Comparison of ENCODE assay signal across 8 cellular contexts in the genomic region with DNA sequence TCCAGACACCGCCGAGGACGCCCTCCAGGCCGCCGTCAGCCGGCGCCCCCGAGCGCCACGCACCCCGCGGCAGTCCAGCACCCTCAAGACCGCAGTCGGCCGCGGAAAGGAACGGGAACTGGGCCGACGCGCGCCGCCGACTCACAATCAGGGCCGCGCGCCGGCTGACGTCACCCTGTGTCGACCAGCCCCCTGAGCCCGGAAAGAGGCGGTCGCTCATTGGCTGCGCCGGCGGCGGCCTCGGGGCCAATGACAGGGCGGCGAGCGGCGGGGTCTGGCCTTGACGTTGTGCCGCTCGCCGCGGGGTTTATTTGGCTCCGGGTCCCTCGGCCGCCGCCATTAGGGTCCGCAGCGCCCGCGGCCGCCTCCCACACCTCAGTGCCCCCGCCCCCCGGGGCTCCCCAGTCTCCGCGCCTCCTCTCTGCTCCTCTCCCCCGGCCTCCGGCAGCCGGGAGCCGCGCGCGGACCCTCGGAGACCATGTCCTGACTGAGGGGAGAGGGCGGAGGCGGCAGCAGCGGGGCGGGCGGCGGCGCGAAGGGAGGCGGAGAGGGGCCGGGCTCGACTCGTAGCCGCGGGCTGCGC. TPM values are rescaled to one million over a fixed set of nuclear protein-coding genes. Genes with fewer than 3 reads are reported as not detected.
DNase-seq lines count a peak whose midpoint lies in the region; ATAC-seq and TF ChIP-seq lines count a peak whose summit lies in the region.

No MANE protein-coding gene starts in this region.

- peak; percentile 92 for ATAC-seq in HG02852 (IDR thresholded peaks at IDR 0.05; ENCODE audit: unreplicated experiment)
- ATAC-seq in left ventricle myocardium superior = peak; percentile 99

- H3K4me3 Mint-ChIP-seq in progenitor cell of endocrine pancreas (ENCODE audit: low read depth) = peak overlapping the region; percentile 91

- no peaks in the 10 kb centered on the region for H3K9me3 Mint-ChIP-seq in progenitor cell of endocrine pancreas (ENCODE audit: low read depth)

- intact Hi-C loops in left ventricle myocardium superior (cut with micrococcal nuclease) = no loop called here

- TF ChIP-seq CTCF in GM13977 (IDR thresholded peaks at IDR 0.05; ENCODE audit: extremely low read depth, insufficient read depth, missing control alignments) = no peak
- TF ChIP-seq CTCF in progenitor cell of endocrine pancreas (IDR thresholded peaks at IDR 0.05; ENCODE audit: unreplicated experiment) = no peak

- peaks cover 2% of the 10 kb centered on the region for H3K36me3 Mint-ChIP-seq in progenitor cell of endocrine pancreas (ENCODE audit: insufficient read depth)

- peak overlapping the region; percentile 96 for H3K27ac Mint-ChIP-seq in progenitor cell of endocrine pancreas

- in situ Hi-C loops in GM13977 (cut with MboI; ENCODE audit: low pct_unique_long_range_greater_than_20kb, low sequenced_read_pairs, unreplicated experiment) = no loop called here

- DNase-seq in GM13977 (ENCODE audit: low spot score) (peak; percentile 100), NCI-H1436 treated with DMSO at 0.1 percent for 48 hours (lab: John Stamatoyannopoulos, UW) (peak; percentile 91), T-helper 1 cell (peak; percentile 93 to 97 (median 94)), amygdala (lab: John Stamatoyannopoulos, UW) (peak; percentile 32 to 98 (median 94)), left ventricle myocardium superior (peak; percentile 100), progenitor cell of endocrine pancreas (ENCODE audit: low spot score, unreplicated experiment) (peak; percentile 96), ureter (ENCODE audit: low spot score) (peak; percentile 98)

- H3K4me1 Mint-ChIP-seq in progenitor cell of endocrine pancreas (ENCODE audit: low read depth) = peaks cover 18% of the 10 kb centered on the region

- peaks cover 9% of the 10 kb centered on the region for H3K27me3 Mint-ChIP-seq in progenitor cell of endocrine pancreas

RNA-seq across cellular contexts. Expression of gene ZRANB1, which starts 25.2 kb away (rescaled TPM):
- total RNA-seq in left ventricle myocardium superior (25.3 TPM), progenitor cell of endocrine pancreas (27.5 and 31.1 TPM in 2 replicates), ureter (26.3 TPM)

Comparison
In these comparisons a context has a peak if more than half of its experiments do, and no peak if none do; other contexts are left out.
1. Peak in every context shown above with its lines: DNase-seq and ATAC-seq.